Comparison of ENCODE assay signal across 1 cellular context in genomic region chr11:3194016-3194816, GRCh38.
TF ChIP-seq lines count a peak whose summit lies in the region.

No MANE protein-coding gene starts in this region.

TF ChIP-seq in IMR-90, 13 proteins besides CTCF, POLR2A, EP300 and RAD21:
- no peak for TF ChIP-seq RCOR1 (IDR thresholded peaks at IDR 0.05; ENCODE audit: insufficient replicate concordance, low read length)
- no peak for TF ChIP-seq SMC3 (IDR thresholded peaks at IDR 0.05; ENCODE audit: low read depth, low read length)
- TF ChIP-seq MAZ (IDR thresholded peaks at IDR 0.05; ENCODE audit: borderline replicate concordance, low read depth, low read length), result no peak
- TF ChIP-seq MAFK (IDR thresholded peaks at IDR 0.05; ENCODE audit: low read depth, low read length), result no peak
- no peak for TF ChIP-seq CHD1 (IDR thresholded peaks at IDR 0.05; ENCODE audit: low read depth, low read length)
- TF ChIP-seq MXI1 (IDR thresholded peaks at IDR 0.05; ENCODE audit: borderline replicate concordance, low read depth, low read length), result no peak
- TF ChIP-seq CEBPB (IDR thresholded peaks at IDR 0.05; ENCODE audit: low read depth, low read length), result no peak
- no peak for TF ChIP-seq NFE2L2 (IDR thresholded peaks at IDR 0.05; ENCODE audit: low read depth, low read length)
- TF ChIP-seq USF2 (IDR thresholded peaks at IDR 0.05; ENCODE audit: low read depth, low read length), result no peak
- no peak for TF ChIP-seq BHLHE40 (IDR thresholded peaks at IDR 0.05; ENCODE audit: low read depth, low read length)
- no peak for TF ChIP-seq FOS (IDR thresholded peaks at IDR 0.05; ENCODE audit: low read depth, low read length)
- no peak for TF ChIP-seq RFX5 (IDR thresholded peaks at IDR 0.05; ENCODE audit: low read depth, low read length)
- TF ChIP-seq ELK1 (IDR thresholded peaks at IDR 0.05; ENCODE audit: borderline replicate concordance, low read depth, low read length), result no peak
